8 cellular contexts compared by ENCODE assay signal in the genomic region with DNA sequence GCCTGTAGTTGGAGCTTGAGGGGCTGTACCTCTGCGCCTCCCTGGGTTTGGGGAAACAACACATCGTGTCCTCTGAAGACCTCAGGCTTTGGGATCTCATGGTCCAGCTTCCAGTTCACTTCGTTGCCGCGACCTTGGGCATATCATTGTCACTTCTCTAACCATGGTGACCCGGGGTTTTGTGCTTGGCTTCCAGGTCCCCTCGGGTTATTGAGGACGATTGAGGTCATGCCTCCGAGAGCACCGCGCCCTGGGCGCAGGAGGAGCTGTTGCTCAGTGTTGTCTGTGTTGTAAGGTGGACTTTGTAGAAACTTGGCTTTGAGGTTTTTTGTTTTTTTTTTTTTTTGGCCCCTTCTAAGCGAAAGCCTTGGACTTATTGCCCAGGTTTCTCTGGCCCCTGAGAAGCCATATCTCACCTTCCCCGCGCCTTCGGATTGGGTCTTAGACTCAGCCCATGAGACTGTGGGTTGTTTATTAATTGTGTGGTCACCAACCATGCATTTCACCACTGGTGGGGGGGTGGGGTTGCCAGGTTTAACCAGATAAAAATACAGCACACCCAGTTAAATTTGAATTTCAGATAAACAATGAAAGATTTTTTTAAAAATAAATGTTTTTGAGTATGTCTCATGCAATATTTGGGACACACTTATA. TPM values are rescaled to one million over a fixed set of nuclear protein-coding genes. Genes with fewer than 3 reads are reported as not detected.
DNase-seq lines count a peak whose midpoint lies in the region; ATAC-seq and TF ChIP-seq lines count a peak whose summit lies in the region.

No MANE protein-coding gene starts in this region.

- CTCF ChIA-PET in OCI-LY7 (lab: Charles Lee; ENCODE audit: unreplicated experiment): no interaction called here

- H3K4me2 ChIP-seq in OCI-LY7 (ENCODE audit: low read length): peak overlapping the region; percentile 87

- no peak for TF ChIP-seq POLR2A in gastroesophageal sphincter (IDR thresholded peaks at IDR 0.05)

- peak overlapping the region; percentile 94 for H3K27ac ChIP-seq in OCI-LY7 (ENCODE audit: low read depth, low read length, poor library complexity, severe bottlenecking)
- H3K27ac ChIP-seq in gastroesophageal sphincter: peak overlapping the region in 3 of 4 donors; percentile 73 to 87 (median 85)

- H3K36me3 ChIP-seq in ES-I3 (ENCODE audit: insufficient read depth, low read length) (no peaks in the 10 kb centered on the region), OCI-LY7 (ENCODE audit: insufficient read depth, low read length) (peaks cover 38% of the 10 kb centered on the region), gastroesophageal sphincter (no peaks in the 10 kb centered on the region)

- H3K9me3 ChIP-seq in ES-I3 (ENCODE audit: control insufficient read depth, insufficient read depth, low read length) (no peaks in the 10 kb centered on the region), OCI-LY7 (ENCODE audit: low read length) (peaks cover 4% of the 10 kb centered on the region; the same call in 1 of the 2 replicates), gastroesophageal sphincter (no peaks in the 10 kb centered on the region)

- TSS peak; percentile 56 for BruUV-seq in OCI-LY7 (replicated peaks; lab: Mats Ljungman, UMichigan)

- H3K4me1 ChIP-seq in ES-I3 (ENCODE audit: insufficient read depth, low read length): peaks cover 1% of the 10 kb centered on the region; the same call in 1 of the 2 replicates
- peaks cover 72% of the 10 kb centered on the region for H3K4me1 ChIP-seq in OCI-LY7 (ENCODE audit: insufficient read depth, low read length, poor library complexity, severe bottlenecking)
- peaks cover 0 to 34% (median 15%) of the 10 kb centered on the region in 3 donors for H3K4me1 ChIP-seq in gastroesophageal sphincter

- H3K79me2 ChIP-seq in OCI-LY7 (ENCODE audit: insufficient read depth, low read depth, low read length): peaks cover 89% of the 10 kb centered on the region

- H3K9ac ChIP-seq in ES-I3 (ENCODE audit: low read depth, low read length): peak overlapping the region; percentile 52; the same call in 1 of the 2 replicates

- no peaks in the 10 kb centered on the region for H3K27me3 ChIP-seq in gastroesophageal sphincter

- H3K4me3 ChIP-seq in OCI-LY7 (ENCODE audit: low read depth, low read length, poor library complexity, severe bottlenecking) (peak overlapping the region; percentile 95), gastroesophageal sphincter (peak overlapping the region; percentile 48 to 73)

- WGBS in gastroesophageal sphincter (ENCODE audit: low coverage in 1 of 2), 2 donors: 68 to 80% methylated on average over 1 to 4 of the region's 16 CpGs

- no peak for TF ChIP-seq EP300 in gastroesophageal sphincter (IDR thresholded peaks at IDR 0.05)

- DNase-seq in OCI-LY7 (ENCODE audit: low spot score) (peak; percentile 84), sciatic nerve (ENCODE audit: low spot score) (no peak), anterior cingulate cortex (lab: John Stamatoyannopoulos, UW) (no peak)
- DNase-seq in stimulated activated CD4-positive, alpha-beta T cell treated with anti-CD3 and anti-CD28 coated beads, Interleukin-15, amount 100 ng/mL, for 24 hours: no peak

- TF ChIP-seq CTCF in OCI-LY7 (conservative IDR thresholded peaks at IDR 0.05; ENCODE audit: low read length) (no peak), gastroesophageal sphincter (IDR thresholded peaks at IDR 0.05) (no peak)

- H4K20me1 ChIP-seq in OCI-LY7 (ENCODE audit: insufficient read depth, low read length): no peaks in the 10 kb centered on the region

- H3K9me2 ChIP-seq in OCI-LY7 (ENCODE audit: insufficient read depth, low read length): no peaks in the 10 kb centered on the region

- ATAC-seq in gastroesophageal sphincter (no peak), sciatic nerve (peak; percentile 7), GM21717 (IDR thresholded peaks at IDR 0.05; ENCODE audit: unreplicated experiment) (no peak), GM19023 (IDR thresholded peaks at IDR 0.05; ENCODE audit: unreplicated experiment) (no peak)

- H2AFZ ChIP-seq in OCI-LY7 (ENCODE audit: low read length): no peak overlapping the region

- POLR2A ChIA-PET in OCI-LY7 (lab: Charles Lee): interaction anchor here (0.5 to 7.6 kb wide), 6 partner anchors 15 to 445 kb away, joined by 3 to 332 read pairs (median 8); partner anchors contain the start of gene RHOF

- intact Hi-C loops in OCI-LY7 (cut with micrococcal nuclease; ENCODE audit: unreplicated experiment): loop anchor here (1.0 kb wide), 1 partner anchor 20 kb away; no protein-coding TSS in a partner anchor
- intact Hi-C loops in sciatic nerve (cut with DNase I): no loop called here

RNA-seq across cellular contexts. Expression of gene BCL7A, which starts 2.6 kb away (rescaled TPM):
- total RNA-seq in OCI-LY7 (2014; rRNA removed; shearing (Covaris generic)): 66.2 and 76.2 TPM in 2 replicates
- total RNA-seq in OCI-LY7 (2022): 84.7 and 100 TPM in 2 replicates
- 1 to 10 TPM; 4.7 to 8.5 (median 5.6) TPM for total RNA-seq in gastroesophageal sphincter
- total RNA-seq in sciatic nerve: 5.8 TPM

RNA-seq across cellular contexts. Expression of gene MLXIP, which starts 54.3 kb away (rescaled TPM):
- total RNA-seq in OCI-LY7 (2014; rRNA removed; shearing (Covaris generic)): 18.6 and 27.5 TPM in 2 replicates
- total RNA-seq in OCI-LY7 (2022): 44.7 and 59.9 TPM in 2 replicates
- 10 to 100 TPM; 28.8 to 87.4 (median 54.9) TPM for total RNA-seq in gastroesophageal sphincter
- 44.2 TPM for total RNA-seq in sciatic nerve
